In genomic region chr3:119643094-119643493, GRCh38 we compare ENCODE assay signal across 13 cellular contexts. TPM values are rescaled to one million over a fixed set of nuclear protein-coding genes. Genes with fewer than 3 reads are reported as not detected.
DNase-seq lines count a peak whose midpoint lies in the region; ATAC-seq and TF ChIP-seq lines count a peak whose summit lies in the region.
"Had no signal": no experiment of that assay in that cellular context is flagged by ENCODE, and none has a peak within 500 bp of the region (broad histone marks: within the 10 kb centered on the region; RNA-seq: fewer than 3 reads in every experiment).

No MANE protein-coding gene starts in this region.

- H3K4me1 ChIP-seq in mammary epithelial cell (ENCODE audit: insufficient read depth, low read length): peaks cover 29% of the 10 kb centered on the region
- peaks cover 0 to 25% (median 9%) of the 10 kb centered on the region in 4 donors for H3K4me1 ChIP-seq in stomach

- DNase-seq in mammary epithelial cell (no peak), MCF 10A (ENCODE audit: unreplicated experiment) (no peak), RPMI7951 (ENCODE audit: low read depth) (peak; percentile 14), kidney tubule cell (ENCODE audit: low spot score) (peak; percentile 20), stomach (no peak), retina (no peak)
- DNase-seq: NCI-H345, SHP77 treated with DMSO at 0.1 percent for 48 hours had no signal

- in situ Hi-C loops in mammary epithelial cell (cut with MboI; ENCODE audit: low sequenced_read_pairs in 2 of 2): no loop called here

- BruUV-seq in mammary epithelial cell (replicated peaks; lab: Mats Ljungman, UMichigan): no TSS peak
- BruUV-seq in MCF 10A (replicated peaks; lab: Mats Ljungman, UMichigan): no TSS peak

- H3K36me3 ChIP-seq in mammary epithelial cell (ENCODE audit: insufficient read depth, low read length) (no peaks in the 10 kb centered on the region), stomach (peaks cover 4 to 32% (median 11%) of the 10 kb centered on the region in 4 donors)

- H3K27me3 ChIP-seq in mammary epithelial cell (ENCODE audit: insufficient read depth, low read length) (no peaks in the 10 kb centered on the region), stomach (no peaks in the 10 kb centered on the region)

- no peak for TF ChIP-seq EP300 in stomach (IDR thresholded peaks at IDR 0.05)

- peaks cover 23% of the 10 kb centered on the region for H3K4me1 Mint-ChIP-seq in MCF 10A (ENCODE audit: insufficient read depth, unreplicated experiment)

- WGBS in mammary epithelial cell (ENCODE audit: low coverage, missing lambda C conversion rate): 68% methylated on average over 2 of the region's 2 CpGs
- 73 to 84% (median 76%) methylated on average over 2 of the region's 2 CpGs for WGBS in stomach, 5 donors

- H3K4me3 Mint-ChIP-seq in MCF 10A (ENCODE audit: unreplicated experiment): no peak overlapping the region
- H3K4me3 Mint-ChIP-seq: activated T-helper 1 cell treated with anti-CD3 and anti-CD28 coated beads, Interleukin-12 subunit alpha, Interleukin-12 subunit beta, Interleukin-2, Interleukin-4 antibody, amounts not matched to agents 30 ng/mL and 10 ng/mL and 1 ng/mL, durations not matched to agents 14 hours and 24 hours and 36 hours; brain had no signal

- H3K27ac Mint-ChIP-seq in MCF 10A (ENCODE audit: low read depth, unreplicated experiment): no peak overlapping the region
- H3K27ac Mint-ChIP-seq: activated T-helper 1 cell treated with anti-CD3 and anti-CD28 coated beads, Interleukin-12 subunit alpha, Interleukin-12 subunit beta, Interleukin-2, Interleukin-4 antibody, amounts not matched to agents 30 ng/mL and 10 ng/mL and 1 ng/mL, durations not matched to agents 14 hours and 24 hours and 36 hours had no signal

- dilution Hi-C loops in mammary epithelial cell (cut with HindIII; ENCODE audit: low sequenced_read_pairs): no loop called here

- H3K9ac ChIP-seq in mammary epithelial cell (ENCODE audit: insufficient read depth, low read length): no peak overlapping the region

- H3K4me3 ChIP-seq in mammary epithelial cell (replicated peaks in 1 of 3; ENCODE audit: insufficient read depth in 1 of 3, low read depth in 2 of 3, low read length in 3 of 3) (no peak overlapping the region), stomach (no peak overlapping the region)
- H3K4me3 ChIP-seq: skin epidermis had no signal

- H3K4me2 ChIP-seq in mammary epithelial cell (ENCODE audit: insufficient read depth, low read depth, low read length): no peak overlapping the region

- H4K20me1 ChIP-seq in mammary epithelial cell (ENCODE audit: insufficient read depth, low read length): no peaks in the 10 kb centered on the region

- TF ChIP-seq POLR2A in stomach (IDR thresholded peaks at IDR 0.05): no peak

- H3K9me3 ChIP-seq in mammary epithelial cell (replicated peaks; ENCODE audit: insufficient read depth, low read length) (no peaks in the 10 kb centered on the region), stomach (no peaks in the 10 kb centered on the region)

- no peaks in the 10 kb centered on the region for H3K79me2 ChIP-seq in mammary epithelial cell (ENCODE audit: insufficient read depth, low read length)

- TF ChIP-seq CTCF in mammary epithelial cell (conservative IDR thresholded peaks at IDR 0.05 in 1 of 2, IDR thresholded peaks at IDR 0.05 in 1 of 2; ENCODE audit: extremely low read depth in 1 of 2, insufficient read depth in 1 of 2, low read depth in 1 of 2, low read length in 2 of 2): no peak
- no peak for TF ChIP-seq CTCF in MCF 10A (IDR thresholded peaks at IDR 0.05; ENCODE audit: unreplicated experiment)
- TF ChIP-seq CTCF in stomach (IDR thresholded peaks at IDR 0.05): no peak

- H3K36me3 Mint-ChIP-seq in MCF 10A (ENCODE audit: insufficient read depth, unreplicated experiment): no peaks in the 10 kb centered on the region

- no peaks in the 10 kb centered on the region for H3K27me3 Mint-ChIP-seq in MCF 10A (ENCODE audit: insufficient read depth, unreplicated experiment)
- H3K27me3 Mint-ChIP-seq: brain had no signal

- H3K9me3 Mint-ChIP-seq in MCF 10A (ENCODE audit: unreplicated experiment): no peaks in the 10 kb centered on the region
- H3K9me3 Mint-ChIP-seq: brain had no signal

- ATAC-seq in GM21381 (IDR thresholded peaks at IDR 0.05; ENCODE audit: unreplicated experiment): no peak
- no peak for ATAC-seq in HG03175 (IDR thresholded peaks at IDR 0.05; ENCODE audit: unreplicated experiment)

- CTCF ChIA-PET in mammary epithelial cell (lab: Charles Lee; ENCODE audit: low non-redundant PET): no interaction called here
- CTCF ChIA-PET in MCF 10A (lab: Yijun Ruan, JAX): interaction anchor here (0.7 kb wide), 1 partner anchor 609 kb away, joined by 4 read pairs; no protein-coding TSS in a partner anchor

- H2AFZ ChIP-seq in mammary epithelial cell (ENCODE audit: low read depth, low read length): peak overlapping the region; percentile 10

- POLR2A ChIA-PET in MCF 10A (lab: Yijun Ruan, JAX): no interaction called here

- intact Hi-C loops in mammary epithelial cell (cut with micrococcal nuclease): no loop called here
- intact Hi-C loops in MCF 10A (cut with micrococcal nuclease): no loop called here
- intact Hi-C loops in stomach (cut with DNase I; ENCODE audit: low total_unique reads): no loop called here

- no peak overlapping the region for H3K27ac ChIP-seq in mammary epithelial cell (ENCODE audit: insufficient read depth, low read depth, low read length)
- H3K27ac ChIP-seq in stomach: peak overlapping the region in 3 of 5 donors; percentile 30 to 61 (median 41)

RNA-seq across cellular contexts. Expression of gene POPDC2, which starts 17.3 kb away (rescaled TPM):
- 1 to 10 TPM in 1 of 2 donors, under 1 TPM in 1; 0.31 to 1.0 TPM for total RNA-seq in mammary epithelial cell
- polyA plus RNA-seq in mammary epithelial cell: 0.12 TPM
- polyA minus RNA-seq in mammary epithelial cell: not detected
- 0.91 and 0.93 TPM in 2 replicates for total RNA-seq in MCF 10A (2022)
- not detected in 2 replicates for total RNA-seq in RPMI7951 (2014; rRNA removed; shearing (Covaris generic))
- 10 to 100 TPM in 1 of 5 donors, 1 to 10 TPM in 4; 8.5 to 10.7 (median 9.3) TPM for total RNA-seq in stomach
- 1 to 10 TPM; 1.4 to 5.6 (median 2.7) TPM for polyA plus RNA-seq in stomach

RNA-seq across cellular contexts. Expression of gene COX17, which starts 34.1 kb away (rescaled TPM):
- 10 to 100 TPM; 11.3 to 41.1 TPM for total RNA-seq in mammary epithelial cell
- 39.9 TPM for polyA plus RNA-seq in mammary epithelial cell
- polyA minus RNA-seq in mammary epithelial cell: 3.2 TPM
- total RNA-seq in MCF 10A (2022): 47.9 and 55.4 TPM in 2 replicates
- total RNA-seq in RPMI7951 (2014; rRNA removed; shearing (Covaris generic)): 81.9 and 86.8 TPM in 2 replicates
- total RNA-seq in stomach: 10 to 100 TPM; 28.6 to 65.9 (median 32.5) TPM
- 100 to 1,000 TPM; 164 to 184 (median 179) TPM for polyA plus RNA-seq in stomach

RNA-seq across cellular contexts. Expression of gene PLA1A, which starts 45.4 kb away (rescaled TPM):
- not detected for total RNA-seq in mammary epithelial cell
- polyA plus RNA-seq in mammary epithelial cell: not detected
- polyA minus RNA-seq in mammary epithelial cell: not detected
- total RNA-seq in MCF 10A (2022): not detected in 2 replicates
- 0.20 TPM in 1 of 2 replicates, not detected in the other for total RNA-seq in RPMI7951 (2014; rRNA removed; shearing (Covaris generic))
- total RNA-seq in stomach: 10 to 100 TPM in 1 of 5 donors, 1 to 10 TPM in 2, not detected in 2; 3.1 to 16.9 (median 9.3) TPM
- 1 to 10 TPM; 1.1 to 3.5 (median 2.3) TPM for polyA plus RNA-seq in stomach

RNA-seq across cellular contexts. Expression of gene CFAP91, which starts 59.7 kb away (rescaled TPM):
- under 1 TPM in 1 of 2 donors, not detected in 1; 0.17 TPM for total RNA-seq in mammary epithelial cell
- polyA plus RNA-seq in mammary epithelial cell: 0.07 TPM
- not detected for polyA minus RNA-seq in mammary epithelial cell
- not detected in 2 replicates for total RNA-seq in MCF 10A (2022)
- not detected in 2 replicates for total RNA-seq in RPMI7951 (2014; rRNA removed; shearing (Covaris generic))
- total RNA-seq in stomach: 10 to 100 TPM in 1 of 5 donors, 1 to 10 TPM in 4; 3.6 to 46.1 (median 3.8) TPM
- 1 to 10 TPM; 1.5 to 1.8 (median 1.5) TPM for polyA plus RNA-seq in stomach
- total RNA-seq: activated T-helper 1 cell treated with anti-CD3 and anti-CD28 coated beads, Interleukin-12 subunit alpha, Interleukin-12 subunit beta, Interleukin-2, Interleukin-4 antibody, amounts not matched to agents 30 ng/mL and 10 ng/mL and 1 ng/mL, durations not matched to agents 14 hours and 24 hours and 36 hours had no signal

Comparison
In these comparisons a context has a peak if more than half of its experiments do, and no peak if none do; other contexts are left out.
1. DNase-seq: peak in RPMI7951 (single experiment) and kidney tubule cell (single experiment); none in mammary epithelial cell (single experiment), MCF 10A (single experiment), stomach (single experiment) and retina (single experiment).